12 cellular contexts compared by ENCODE assay signal in genomic region chr3:132629928-132630327, GRCh38. TPM values are rescaled to one million over a fixed set of nuclear protein-coding genes. Genes with fewer than 3 reads are reported as not detected.
DNase-seq lines count a peak whose midpoint lies in the region; ATAC-seq and TF ChIP-seq lines count a peak whose summit lies in the region.
"Had no signal": no experiment of that assay in that cellular context is flagged by ENCODE, and none has a peak within 500 bp of the region (broad histone marks: within the 10 kb centered on the region; RNA-seq: fewer than 3 reads in every experiment).

No MANE protein-coding gene starts in this region.

- whole genome bisulfite sequencing in GM23248 (ENCODE audit: low coverage in 1 of 2, low lambda C conversion rate in 2 of 2, missing lambda C conversion rate in 2 of 2), 2 experiments, result 5 to 9% methylated on average over 1 of the region's 1 CpG
- 67 to 88% (median 77%) methylated on average over 1 of the region's 1 CpG for WGBS in stomach, 5 donors
- WGBS in ovary, 3 donors, result 61 to 73% (median 63%) methylated on average over 1 of the region's 1 CpG

- peaks cover 17% of the 10 kb centered on the region for H3F3A ChIP-seq in GM23248 (ENCODE audit: insufficient read depth)

- no peak for TF ChIP-seq EP300 in stomach (IDR thresholded peaks at IDR 0.05)
- no peak for TF ChIP-seq EP300 in ovary (IDR thresholded peaks at IDR 0.05)

- H3K4me3 ChIP-seq in GM23248 (no peak overlapping the region), SJSA1 (no peak overlapping the region), skeletal muscle satellite cell (ENCODE audit: low read length) (no peak overlapping the region), stomach (no peak overlapping the region), ovary (no peak overlapping the region)

- peak; percentile 88 for DNase-seq in GM23248
- DNase-seq in SJSA1 (ENCODE audit: low read depth in 1 of 2, low spot score in 2 of 2), result peak in 1 of 2 experiments; percentile 33
- DNase-seq in stomach, result no peak
- no peak for DNase-seq in ovary
- DNase-seq in sciatic nerve (ENCODE audit: low spot score), result no peak
- DNase-seq in NCI-H146 treated with DMSO at 0.1 percent for 48 hours (lab: John Stamatoyannopoulos, UW; ENCODE audit: unreplicated experiment), result no peak
- DNase-seq: amygdala; effector memory CD8-positive, alpha-beta T cell; H9; NCI-H1930 had no signal

- H3K9ac ChIP-seq in GM23248 (peak overlapping the region; percentile 42), skeletal muscle satellite cell (ENCODE audit: low read depth, low read length) (peak overlapping the region; percentile 62)

- intact Hi-C loops in stomach (cut with DNase I; ENCODE audit: low total_unique reads) (no loop called here), ovary (cut with DNase I) (no loop called here), sciatic nerve (cut with DNase I) (no loop called here)

- no peak for TF ChIP-seq CTCF in stomach (IDR thresholded peaks at IDR 0.05)
- TF ChIP-seq CTCF in ovary (IDR thresholded peaks at IDR 0.05), result no peak

- H3K36me3 ChIP-seq in GM23248 (ENCODE audit: low read depth) (0 out of 2 replicates have a peak, but pooled peaks cover 14% of the 10 kb centered on the region), SJSA1 (peaks cover 14% of the 10 kb centered on the region), skeletal muscle satellite cell (ENCODE audit: insufficient read depth, low read length) (no peaks in the 10 kb centered on the region), stomach (peaks cover 5 to 38% (median 33%) of the 10 kb centered on the region in 4 donors), ovary (no peaks in the 10 kb centered on the region)

- no peaks in the 10 kb centered on the region for H3K27me3 ChIP-seq in GM23248 (replicated peaks; ENCODE audit: insufficient read depth)
- no peaks in the 10 kb centered on the region for H3K27me3 ChIP-seq in SJSA1 (replicated peaks)
- H3K27me3 ChIP-seq in skeletal muscle satellite cell (ENCODE audit: control insufficient read depth, insufficient read depth, low read length), result no peaks in the 10 kb centered on the region
- H3K27me3 ChIP-seq in stomach, result no peaks in the 10 kb centered on the region
- H3K27me3 ChIP-seq in ovary, result no peaks in the 10 kb centered on the region

- no peaks in the 10 kb centered on the region for H4K20me1 ChIP-seq in GM23248 (ENCODE audit: insufficient read depth)

- peaks cover 28% of the 10 kb centered on the region for H3K4me1 ChIP-seq in GM23248 (ENCODE audit: insufficient read depth)
- peaks cover 11% of the 10 kb centered on the region for H3K4me1 ChIP-seq in SJSA1 (replicated peaks)
- H3K4me1 ChIP-seq in skeletal muscle satellite cell (ENCODE audit: control insufficient read depth, insufficient read depth, low read length), result peaks cover 14% of the 10 kb centered on the region
- H3K4me1 ChIP-seq in stomach, result no peaks in the 10 kb centered on the region
- H3K4me1 ChIP-seq in ovary (ENCODE audit: insufficient read depth), result no peaks in the 10 kb centered on the region

- no peak for TF ChIP-seq POLR2A in stomach (IDR thresholded peaks at IDR 0.05)
- no peak for TF ChIP-seq POLR2A in ovary (IDR thresholded peaks at IDR 0.05)

- H3K4me2 ChIP-seq in GM23248 (ENCODE audit: unreplicated experiment), result peak overlapping the region; percentile 67
- peak overlapping the region; percentile 4 for H3K4me2 ChIP-seq in skeletal muscle satellite cell (ENCODE audit: low read length)

- ATAC-seq in esophagus mucosa (peak; percentile 70), sciatic nerve (no peak)
- ATAC-seq: effector memory CD8-positive, alpha-beta T cell had no signal

- H2AFZ ChIP-seq in GM23248, result no peak overlapping the region; the same call in 1 of the 2 replicates

- no peaks in the 10 kb centered on the region for H3K9me3 ChIP-seq in GM23248 (ENCODE audit: low read depth)
- H3K9me3 ChIP-seq in SJSA1 (replicated peaks), result no peaks in the 10 kb centered on the region
- no peaks in the 10 kb centered on the region for H3K9me3 ChIP-seq in skeletal muscle satellite cell (replicated peaks; ENCODE audit: low read length)
- no peaks in the 10 kb centered on the region for H3K9me3 ChIP-seq in stomach
- H3K9me3 ChIP-seq in ovary, result no peaks in the 10 kb centered on the region

- no peaks in the 10 kb centered on the region for H3K9me2 ChIP-seq in GM23248 (ENCODE audit: insufficient read depth)

- in situ Hi-C loops in GM23248 (cut with MboI), result no loop called here

- peak overlapping the region; percentile 82 for H3K27ac ChIP-seq in GM23248
- peak overlapping the region; percentile 32 for H3K27ac ChIP-seq in SJSA1
- no peak overlapping the region for H3K27ac ChIP-seq in stomach
- H3K27ac ChIP-seq in ovary, result no peak overlapping the region

- no peaks in the 10 kb centered on the region for H3K79me2 ChIP-seq in GM23248 (ENCODE audit: insufficient read depth)

RNA-seq across cellular contexts. Expression of gene ACAD11, which starts 29.7 kb away (rescaled TPM):
- 17.3 and 17.5 TPM in 2 replicates for total RNA-seq in GM23248 (2014; rRNA removed; shearing (Covaris generic))
- polyA plus RNA-seq in GM23248 (2016; fragmentation: Nextera tagmentation; extraction: Ambion mirVana), result 15.6 and 19.3 TPM in 2 replicates
- total RNA-seq in SJSA1 (2014; rRNA removed; shearing (Covaris generic)), result 6.4 and 15.3 TPM in 2 replicates
- total RNA-seq in esophagus mucosa, result 8.1 TPM
- total RNA-seq in skeletal muscle satellite cell (2012; rRNA removed), result 24.2 and 29.7 TPM in 2 replicates
- total RNA-seq in stomach, result 100 to 1,000 TPM in 1 of 5 donors, 10 to 100 TPM in 4; 17.5 to 137 (median 55.2) TPM
- 10 to 100 TPM in 1 of 3 donors, 1 to 10 TPM in 2; 2.6 to 10.1 (median 5.2) TPM for polyA plus RNA-seq in stomach
- 10 to 100 TPM; 18.7 to 48.8 (median 25.8) TPM for total RNA-seq in ovary
- 10 to 100 TPM; 19.4 to 28.0 TPM for polyA plus RNA-seq in ovary
- 39.2 TPM for total RNA-seq in sciatic nerve

RNA-seq across cellular contexts. Expression of gene UBA5, which starts 30.2 kb away (rescaled TPM):
- total RNA-seq in GM23248 (2014; rRNA removed; shearing (Covaris generic)), result 46.3 and 61.2 TPM in 2 replicates
- polyA plus RNA-seq in GM23248 (2016; fragmentation: Nextera tagmentation; extraction: Ambion mirVana), result 48.1 and 58.3 TPM in 2 replicates
- 45.0 and 58.7 TPM in 2 replicates for total RNA-seq in SJSA1 (2014; rRNA removed; shearing (Covaris generic))
- 17.2 TPM for total RNA-seq in esophagus mucosa
- 38.8 and 43.9 TPM in 2 replicates for total RNA-seq in skeletal muscle satellite cell (2012; rRNA removed)
- 10 to 100 TPM; 33.9 to 88.7 (median 72.7) TPM for total RNA-seq in stomach
- polyA plus RNA-seq in stomach, result 10 to 100 TPM; 20.2 to 37.9 (median 31.6) TPM
- 10 to 100 TPM; 26.5 to 40.6 (median 31.7) TPM for total RNA-seq in ovary
- polyA plus RNA-seq in ovary, result 10 to 100 TPM; 15.6 to 27.6 TPM
- 32.2 TPM for total RNA-seq in sciatic nerve

RNA-seq across cellular contexts. Expression of gene ACKR4, which starts 32.9 kb away (rescaled TPM):
- 25.0 and 25.2 TPM in 2 replicates for total RNA-seq in GM23248 (2014; rRNA removed; shearing (Covaris generic))
- 13.4 and 14.8 TPM in 2 replicates for polyA plus RNA-seq in GM23248 (2016; fragmentation: Nextera tagmentation; extraction: Ambion mirVana)
- total RNA-seq in SJSA1 (2014; rRNA removed; shearing (Covaris generic)), result 0.18 TPM in 1 of 2 replicates, not detected in the other
- not detected for total RNA-seq in esophagus mucosa
- 0.22 and 0.51 TPM in 2 replicates for total RNA-seq in skeletal muscle satellite cell (2012; rRNA removed)
- total RNA-seq in stomach, result 10 to 100 TPM in 1 of 5 donors, 1 to 10 TPM in 3, under 1 TPM in 1; 0.58 to 16.7 (median 1.8) TPM
- polyA plus RNA-seq in stomach, result 1 to 10 TPM; 1.8 to 4.0 (median 3.5) TPM
- 1 to 10 TPM in 2 of 7 donors, under 1 TPM in 5; 0.17 to 1.1 (median 0.28) TPM for total RNA-seq in ovary
- 1 to 10 TPM in 1 of 2 donors, under 1 TPM in 1; 0.30 to 5.4 TPM for polyA plus RNA-seq in ovary
- 3.1 TPM for total RNA-seq in sciatic nerve
- total RNA-seq: H9 had no signal

Comparison
In these comparisons a context has a peak if more than half of its experiments do, and no peak if none do; other contexts are left out.
1. H3K27ac ChIP-seq: peak in GM23248 (single experiment) and SJSA1 (single experiment); none in stomach (0 of 5) and ovary (0 of 2).